Comparison of ENCODE assay signal across 1 cellular context in the genomic region with DNA sequence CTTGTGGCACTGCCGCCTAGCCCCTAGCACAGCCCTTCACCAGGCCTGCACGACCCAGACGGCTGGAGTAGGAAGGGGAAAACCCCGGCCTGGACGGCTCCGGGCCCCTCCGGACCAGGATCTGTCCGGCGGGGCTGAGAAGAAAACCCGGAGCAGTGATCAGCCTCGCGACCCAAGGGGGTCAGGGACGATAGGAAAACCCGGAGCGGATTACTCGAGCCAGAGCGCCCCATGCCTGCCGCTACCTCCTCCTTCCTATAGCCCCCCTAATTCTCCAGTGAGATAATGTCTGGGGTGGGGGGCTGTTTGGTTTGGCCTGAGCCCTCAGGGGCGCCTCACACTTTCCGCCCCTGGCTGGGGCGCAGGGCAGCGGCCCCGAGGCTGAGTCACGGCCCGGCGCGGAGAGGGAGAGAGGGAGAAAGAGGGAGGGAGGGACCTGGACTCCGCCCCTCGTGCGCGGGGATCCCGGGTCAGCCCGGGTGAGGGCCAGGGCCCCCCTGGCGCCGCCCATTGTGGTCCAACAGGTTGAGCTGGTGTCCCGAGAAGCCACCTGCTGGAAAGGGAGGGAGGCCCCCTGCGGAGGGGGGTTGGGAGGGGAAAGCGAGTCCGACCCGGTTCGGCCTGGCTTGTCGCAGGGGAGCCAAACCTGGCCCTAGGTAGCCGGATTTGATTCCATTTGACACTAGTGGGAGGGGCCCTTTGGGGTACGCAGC.
TF ChIP-seq lines count a peak whose summit lies in the region.

No MANE protein-coding gene starts in this region.

TF ChIP-seq in HEK293, 187 proteins besides CTCF, POLR2A, EP300 and RAD21 (continued from another document and continues in another):
- TF ChIP-seq ZNF571 (tag by site-specific recombination; IDR thresholded peaks at IDR 0.05) (no peak), KLF7 (tag by site-specific recombination; IDR thresholded peaks at IDR 0.05; ENCODE audit: borderline replicate concordance) (peak; percentile 96), TRIM28 (IDR thresholded peaks at IDR 0.05; ENCODE audit: borderline replicate concordance, low read length) (peak; percentile 61; the same call in 1 of the 2 replicates), PBX3 (CRISPR knock-in tag; IDR thresholded peaks at IDR 0.05) (no peak), TCF7L2 (IDR thresholded peaks at IDR 0.05; ENCODE audit: borderline replicate concordance, low read depth, low read length) (no peak), ZNF658 (tag by site-specific recombination; IDR thresholded peaks at IDR 0.05) (no peak), ZBTB7A (tag by site-specific recombination; IDR thresholded peaks at IDR 0.05; ENCODE audit: low read depth) (peak; percentile 100), ZNF112 (tag by site-specific recombination; IDR thresholded peaks at IDR 0.05) (no peak), PRDM6 (tag by site-specific recombination; IDR thresholded peaks at IDR 0.05) (peak; percentile 29; the same call in 1 of the 2 replicates), ZNF138 (tag by site-specific recombination; IDR thresholded peaks at IDR 0.05; ENCODE audit: borderline replicate concordance) (no peak), ZNF114 (tag by site-specific recombination; IDR thresholded peaks at IDR 0.05) (no peak), ZNF274 (IDR thresholded peaks at IDR 0.05; ENCODE audit: low read length) (no peak), ZNF274 (tag by site-specific recombination; IDR thresholded peaks at IDR 0.05; ENCODE audit: borderline replicate concordance) (no peak), ZBTB26 (tag by site-specific recombination; optimal IDR thresholded peaks at IDR 0.05) (peak; percentile 76), PATZ1 (tag by site-specific recombination; IDR thresholded peaks at IDR 0.05) (peak; percentile 99), ZNF776 (tag by site-specific recombination; IDR thresholded peaks at IDR 0.05; ENCODE audit: borderline replicate concordance) (no peak), ZNF350 (tag by site-specific recombination; IDR thresholded peaks at IDR 0.05) (no peak), ZNF488 (tag by site-specific recombination; IDR thresholded peaks at IDR 0.05) (0 out of 2 replicates have a peak, but pooled peaks have one; percentile 21), ZNF175 (tag by site-specific recombination; IDR thresholded peaks at IDR 0.05) (no peak), ZNF202 (tag by site-specific recombination; IDR thresholded peaks at IDR 0.05; ENCODE audit: borderline replicate concordance) (no peak), ZNF501 (tag by site-specific recombination; IDR thresholded peaks at IDR 0.05) (peak; percentile 99), ZNF529 (tag by site-specific recombination; IDR thresholded peaks at IDR 0.05; ENCODE audit: insufficient replicate concordance) (no peak), ZFP41 (tag by site-specific recombination; IDR thresholded peaks at IDR 0.05; ENCODE audit: borderline replicate concordance) (no peak), OSR2 (tag by site-specific recombination; IDR thresholded peaks at IDR 0.05) (no peak), ZNF677 (tag by site-specific recombination; IDR thresholded peaks at IDR 0.05) (peak; percentile 82), ZNF623 (tag by site-specific recombination; IDR thresholded peaks at IDR 0.05) (peak; percentile 55), ZNF544 (tag by site-specific recombination; IDR thresholded peaks at IDR 0.05) (no peak), ZNF292 (tag by site-specific recombination; IDR thresholded peaks at IDR 0.05; ENCODE audit: borderline replicate concordance, low read depth) (no peak), ZNF785 (tag by site-specific recombination; IDR thresholded peaks at IDR 0.05) (peak; percentile 73; the same call in 1 of the 2 replicates), GLIS2 (tag by site-specific recombination; IDR thresholded peaks at IDR 0.05) (peak; percentile 100), WT1 (tag by site-specific recombination; IDR thresholded peaks at IDR 0.05) (peak; percentile 93), ZNF24 (tag by site-specific recombination; IDR thresholded peaks at IDR 0.05) (peak; percentile 97), GLIS1 (tag by site-specific recombination; IDR thresholded peaks at IDR 0.05) (peak; percentile 98), ZNF645 (tag by site-specific recombination; IDR thresholded peaks at IDR 0.05) (no peak), SALL2 (tag by site-specific recombination; IDR thresholded peaks at IDR 0.05; ENCODE audit: borderline replicate concordance) (no peak)
- TF ChIP-seq, protein P1, sequence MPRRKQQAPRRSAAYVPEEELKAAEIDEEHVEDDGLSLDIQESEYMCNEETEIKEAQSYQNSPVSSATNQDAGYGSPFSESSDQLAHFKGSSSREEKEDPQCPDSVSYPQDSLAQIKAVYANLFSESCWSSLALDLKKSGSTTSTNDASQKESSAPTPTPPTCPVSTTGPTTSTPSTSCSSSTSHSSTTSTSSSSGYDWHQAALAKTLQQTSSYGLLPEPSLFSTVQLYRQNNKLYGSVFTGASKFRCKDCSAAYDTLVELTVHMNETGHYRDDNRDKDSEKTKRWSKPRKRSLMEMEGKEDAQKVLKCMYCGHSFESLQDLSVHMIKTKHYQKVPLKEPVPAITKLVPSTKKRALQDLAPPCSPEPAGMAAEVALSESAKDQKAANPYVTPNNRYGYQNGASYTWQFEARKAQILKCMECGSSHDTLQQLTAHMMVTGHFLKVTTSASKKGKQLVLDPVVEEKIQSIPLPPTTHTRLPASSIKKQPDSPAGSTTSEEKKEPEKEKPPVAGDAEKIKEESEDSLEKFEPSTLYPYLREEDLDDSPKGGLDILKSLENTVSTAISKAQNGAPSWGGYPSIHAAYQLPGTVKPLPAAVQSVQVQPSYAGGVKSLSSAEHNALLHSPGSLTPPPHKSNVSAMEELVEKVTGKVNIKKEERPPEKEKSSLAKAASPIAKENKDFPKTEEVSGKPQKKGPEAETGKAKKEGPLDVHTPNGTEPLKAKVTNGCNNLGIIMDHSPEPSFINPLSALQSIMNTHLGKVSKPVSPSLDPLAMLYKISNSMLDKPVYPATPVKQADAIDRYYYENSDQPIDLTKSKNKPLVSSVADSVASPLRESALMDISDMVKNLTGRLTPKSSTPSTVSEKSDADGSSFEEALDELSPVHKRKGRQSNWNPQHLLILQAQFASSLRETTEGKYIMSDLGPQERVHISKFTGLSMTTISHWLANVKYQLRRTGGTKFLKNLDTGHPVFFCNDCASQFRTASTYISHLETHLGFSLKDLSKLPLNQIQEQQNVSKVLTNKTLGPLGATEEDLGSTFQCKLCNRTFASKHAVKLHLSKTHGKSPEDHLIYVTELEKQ (tag by site-specific recombination; IDR thresholded peaks at IDR 0.05; ENCODE audit: borderline replicate concordance): peak; percentile 59
- TF ChIP-seq, protein P2, sequence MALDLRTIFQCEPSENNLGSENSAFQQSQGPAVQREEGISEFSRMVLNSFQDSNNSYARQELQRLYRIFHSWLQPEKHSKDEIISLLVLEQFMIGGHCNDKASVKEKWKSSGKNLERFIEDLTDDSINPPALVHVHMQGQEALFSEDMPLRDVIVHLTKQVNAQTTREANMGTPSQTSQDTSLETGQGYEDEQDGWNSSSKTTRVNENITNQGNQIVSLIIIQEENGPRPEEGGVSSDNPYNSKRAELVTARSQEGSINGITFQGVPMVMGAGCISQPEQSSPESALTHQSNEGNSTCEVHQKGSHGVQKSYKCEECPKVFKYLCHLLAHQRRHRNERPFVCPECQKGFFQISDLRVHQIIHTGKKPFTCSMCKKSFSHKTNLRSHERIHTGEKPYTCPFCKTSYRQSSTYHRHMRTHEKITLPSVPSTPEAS (tag by site-specific recombination; IDR thresholded peaks at IDR 0.05): peak; percentile 70; the same call in 1 of the 2 replicates
- TF ChIP-seq, protein P3, sequence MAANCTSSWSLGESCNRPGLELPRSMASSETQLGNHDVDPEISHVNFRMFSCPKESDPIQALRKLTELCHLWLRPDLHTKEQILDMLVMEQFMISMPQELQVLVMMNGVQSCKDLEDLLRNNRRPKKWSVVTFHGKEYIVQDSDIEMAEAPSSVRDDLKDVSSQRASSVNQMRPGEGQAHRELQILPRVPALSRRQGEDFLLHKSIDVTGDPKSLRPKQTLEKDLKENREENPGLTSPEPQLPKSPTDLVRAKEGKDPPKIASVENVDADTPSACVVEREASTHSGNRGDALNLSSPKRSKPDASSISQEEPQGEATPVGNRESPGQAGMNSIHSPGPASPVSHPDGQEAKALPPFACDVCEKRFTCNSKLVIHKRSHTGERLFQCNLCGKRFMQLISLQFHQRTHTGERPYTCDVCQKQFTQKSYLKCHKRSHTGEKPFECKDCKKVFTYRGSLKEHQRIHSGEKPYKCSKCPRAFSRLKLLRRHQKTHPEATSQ (tag by site-specific recombination; IDR thresholded peaks at IDR 0.05): 0 out of 2 replicates have a peak, but pooled peaks have one; percentile 61
- TF ChIP-seq, protein P4, sequence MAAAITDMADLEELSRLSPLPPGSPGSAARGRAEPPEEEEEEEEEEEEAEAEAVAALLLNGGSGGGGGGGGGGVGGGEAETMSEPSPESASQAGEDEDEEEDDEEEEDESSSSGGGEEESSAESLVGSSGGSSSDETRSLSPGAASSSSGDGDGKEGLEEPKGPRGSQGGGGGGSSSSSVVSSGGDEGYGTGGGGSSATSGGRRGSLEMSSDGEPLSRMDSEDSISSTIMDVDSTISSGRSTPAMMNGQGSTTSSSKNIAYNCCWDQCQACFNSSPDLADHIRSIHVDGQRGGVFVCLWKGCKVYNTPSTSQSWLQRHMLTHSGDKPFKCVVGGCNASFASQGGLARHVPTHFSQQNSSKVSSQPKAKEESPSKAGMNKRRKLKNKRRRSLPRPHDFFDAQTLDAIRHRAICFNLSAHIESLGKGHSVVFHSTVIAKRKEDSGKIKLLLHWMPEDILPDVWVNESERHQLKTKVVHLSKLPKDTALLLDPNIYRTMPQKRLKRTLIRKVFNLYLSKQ (tag by site-specific recombination; IDR thresholded peaks at IDR 0.05; ENCODE audit: borderline replicate concordance): no peak
